ENCODE assay signal across 9 cellular contexts in the genomic region with DNA sequence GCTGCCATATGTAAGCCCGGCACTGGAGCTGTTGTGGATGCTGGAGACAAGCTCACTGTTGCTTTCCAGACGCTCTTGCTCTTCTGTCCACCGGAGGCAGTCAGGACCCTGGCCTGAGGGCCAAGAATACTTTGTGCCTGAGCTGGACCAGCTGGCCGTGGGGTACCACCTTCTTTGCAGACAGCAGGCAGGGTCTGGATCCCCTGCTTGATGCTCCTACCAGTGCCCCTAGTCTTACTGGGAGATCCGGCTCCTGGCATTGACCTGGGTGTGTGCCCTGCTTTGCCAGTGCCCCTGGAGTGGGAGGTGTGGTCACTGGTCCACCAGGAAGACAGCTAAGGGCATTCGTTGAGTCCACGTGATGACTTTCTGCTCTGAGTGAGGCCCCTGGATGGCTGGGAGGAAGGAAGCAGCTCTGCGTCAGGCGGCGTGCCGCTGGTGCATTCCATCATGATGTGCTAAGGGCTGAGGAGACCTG. TPM values are rescaled to one million over a fixed set of nuclear protein-coding genes. Genes with fewer than 3 reads are reported as not detected.
DNase-seq lines count a peak whose midpoint lies in the region; ATAC-seq and TF ChIP-seq lines count a peak whose summit lies in the region.
"Had no signal": no experiment of that assay in that cellular context is flagged by ENCODE, and none has a peak within 500 bp of the region (broad histone marks: within the 10 kb centered on the region; RNA-seq: fewer than 3 reads in every experiment).

No MANE protein-coding gene starts in this region.

- 0 out of 2 replicates have a peak, but pooled peaks cover 4% of the 10 kb centered on the region for H3F3A ChIP-seq in GM23338 (replicated peaks; ENCODE audit: low read depth)

- peaks cover 6% of the 10 kb centered on the region for H3K4me1 Mint-ChIP-seq in GM23338

- no peak for DNase-seq in AG10803 (ENCODE audit: low read depth)
- DNase-seq in GM23338 (ENCODE audit: low spot score), result peak; percentile 56
- DNase-seq in ascending aorta (ENCODE audit: low spot score in 2 of 2), result peak in 1 of 2 donors; percentile 71
- DNase-seq in mucosa of descending colon, result peak in 2 of 3 donors; percentile 19 to 65
- DNase-seq in NCI-H2227 (lab: John Stamatoyannopoulos, UW; ENCODE audit: unreplicated experiment), result no peak
- DNase-seq in T1000 (lab: John Stamatoyannopoulos, UW), result no peak

- no peaks in the 10 kb centered on the region for H3K9me2 ChIP-seq in GM23338 (ENCODE audit: insufficient read depth)

- H3K27ac ChIP-seq in GM23338 (ENCODE audit: low read depth) (no peak overlapping the region), ascending aorta (peak overlapping the region; percentile 94 to 96)

- H3K4me3 ChIP-seq in AG10803 (ENCODE audit: low read length) (no peak overlapping the region), GM23338 (no peak overlapping the region), ascending aorta (no peak overlapping the region), mucosa of descending colon (no peak overlapping the region)

- intact Hi-C loops in ascending aorta (cut with DNase I) (no loop called here), mucosa of descending colon (cut with DNase I, micrococcal nuclease) (no loop called here)

- no peak overlapping the region for H3K4me2 ChIP-seq in GM23338

- no peak overlapping the region for H2AFZ ChIP-seq in GM23338

- H3K36me3 Mint-ChIP-seq in GM23338 (ENCODE audit: low read depth), result peaks cover 39% of the 10 kb centered on the region
- H3K36me3 Mint-ChIP-seq: activated naive CD4-positive, alpha-beta T cell treated with anti-CD3 and anti-CD28 coated beads, Interleukin-2, amount 50 U/mL, for 24 hours had no signal

- peaks cover 9% of the 10 kb centered on the region for H3K27me3 Mint-ChIP-seq in GM23338 (ENCODE audit: insufficient read depth, low read depth, poor library complexity)
- H3K27me3 Mint-ChIP-seq: activated naive CD4-positive, alpha-beta T cell treated with anti-CD3 and anti-CD28 coated beads, Interleukin-2, amount 50 U/mL, for 24 hours had no signal

- H3K27me3 ChIP-seq in GM23338 (ENCODE audit: insufficient read depth), result no peaks in the 10 kb centered on the region
- H3K27me3 ChIP-seq in ascending aorta, result no peaks in the 10 kb centered on the region

- H3K4me1 ChIP-seq in GM23338 (ENCODE audit: insufficient read depth), result no peaks in the 10 kb centered on the region
- peaks cover 21 to 52% of the 10 kb centered on the region in 2 donors for H3K4me1 ChIP-seq in ascending aorta
- H3K4me1 ChIP-seq in mucosa of descending colon (ENCODE audit: low read depth), result peaks cover 41% of the 10 kb centered on the region

- H3K4me3 Mint-ChIP-seq in GM23338, result no peak overlapping the region
- H3K4me3 Mint-ChIP-seq: activated naive CD4-positive, alpha-beta T cell treated with anti-CD3 and anti-CD28 coated beads, Interleukin-2, amount 50 U/mL, for 24 hours had no signal

- H3K79me2 ChIP-seq in GM23338 (replicated peaks; ENCODE audit: insufficient read depth), result no peaks in the 10 kb centered on the region

- ATAC-seq in GM23338 (peak; percentile 11), mucosa of descending colon (no peak), HG03571 (IDR thresholded peaks at IDR 0.05; ENCODE audit: unreplicated experiment) (no peak), GM21390 (IDR thresholded peaks at IDR 0.05; ENCODE audit: unreplicated experiment) (no peak)

- no peaks in the 10 kb centered on the region for H3K9me3 ChIP-seq in ascending aorta
- H3K9me3 ChIP-seq in mucosa of descending colon, result no peaks in the 10 kb centered on the region

- H3K36me3 ChIP-seq in GM23338 (ENCODE audit: insufficient read depth), result no peaks in the 10 kb centered on the region
- peaks cover 0 to 5% of the 10 kb centered on the region in 2 donors for H3K36me3 ChIP-seq in ascending aorta
- H3K36me3 ChIP-seq in mucosa of descending colon (ENCODE audit: low read depth), result no peaks in the 10 kb centered on the region

- TF ChIP-seq CTCF in AG10803 (conservative IDR thresholded peaks at IDR 0.05; ENCODE audit: low read length) (peak; percentile 39), GM23338 (conservative IDR thresholded peaks at IDR 0.05; ENCODE audit: low read depth in 2 of 2) (peak; percentile 48 to 50), ascending aorta (IDR thresholded peaks at IDR 0.05) (no peak), mucosa of descending colon (IDR thresholded peaks at IDR 0.05) (no peak)

- no peak overlapping the region for H3K27ac Mint-ChIP-seq in GM23338

- H3K9me3 Mint-ChIP-seq in GM23338, result peaks cover 18% of the 10 kb centered on the region
- H3K9me3 Mint-ChIP-seq: activated naive CD4-positive, alpha-beta T cell treated with anti-CD3 and anti-CD28 coated beads, Interleukin-2, amount 50 U/mL, for 24 hours had no signal

- H4K20me1 ChIP-seq in GM23338 (replicated peaks; ENCODE audit: insufficient read depth), result 0 out of 2 replicates have a peak, but pooled peaks cover 4% of the 10 kb centered on the region

TF ChIP-seq in GM23338, 12 proteins besides CTCF, POLR2A, EP300 and RAD21 (continues in another document):
- TF ChIP-seq EZH2phosphoT487 (IDR thresholded peaks at IDR 0.05; ENCODE audit: unreplicated experiment), result no peak
- no peak for TF ChIP-seq JUNB (IDR thresholded peaks at IDR 0.05; ENCODE audit: unreplicated experiment)
- no peak for TF ChIP-seq STAT1 (IDR thresholded peaks at IDR 0.05; ENCODE audit: unreplicated experiment)
- TF ChIP-seq ZNF331 (CRISPR knock-in tag; IDR thresholded peaks at IDR 0.05; ENCODE audit: low read depth), result no peak
- no peak for TF ChIP-seq ETS1 (IDR thresholded peaks at IDR 0.05)
- TF ChIP-seq, protein P1, sequence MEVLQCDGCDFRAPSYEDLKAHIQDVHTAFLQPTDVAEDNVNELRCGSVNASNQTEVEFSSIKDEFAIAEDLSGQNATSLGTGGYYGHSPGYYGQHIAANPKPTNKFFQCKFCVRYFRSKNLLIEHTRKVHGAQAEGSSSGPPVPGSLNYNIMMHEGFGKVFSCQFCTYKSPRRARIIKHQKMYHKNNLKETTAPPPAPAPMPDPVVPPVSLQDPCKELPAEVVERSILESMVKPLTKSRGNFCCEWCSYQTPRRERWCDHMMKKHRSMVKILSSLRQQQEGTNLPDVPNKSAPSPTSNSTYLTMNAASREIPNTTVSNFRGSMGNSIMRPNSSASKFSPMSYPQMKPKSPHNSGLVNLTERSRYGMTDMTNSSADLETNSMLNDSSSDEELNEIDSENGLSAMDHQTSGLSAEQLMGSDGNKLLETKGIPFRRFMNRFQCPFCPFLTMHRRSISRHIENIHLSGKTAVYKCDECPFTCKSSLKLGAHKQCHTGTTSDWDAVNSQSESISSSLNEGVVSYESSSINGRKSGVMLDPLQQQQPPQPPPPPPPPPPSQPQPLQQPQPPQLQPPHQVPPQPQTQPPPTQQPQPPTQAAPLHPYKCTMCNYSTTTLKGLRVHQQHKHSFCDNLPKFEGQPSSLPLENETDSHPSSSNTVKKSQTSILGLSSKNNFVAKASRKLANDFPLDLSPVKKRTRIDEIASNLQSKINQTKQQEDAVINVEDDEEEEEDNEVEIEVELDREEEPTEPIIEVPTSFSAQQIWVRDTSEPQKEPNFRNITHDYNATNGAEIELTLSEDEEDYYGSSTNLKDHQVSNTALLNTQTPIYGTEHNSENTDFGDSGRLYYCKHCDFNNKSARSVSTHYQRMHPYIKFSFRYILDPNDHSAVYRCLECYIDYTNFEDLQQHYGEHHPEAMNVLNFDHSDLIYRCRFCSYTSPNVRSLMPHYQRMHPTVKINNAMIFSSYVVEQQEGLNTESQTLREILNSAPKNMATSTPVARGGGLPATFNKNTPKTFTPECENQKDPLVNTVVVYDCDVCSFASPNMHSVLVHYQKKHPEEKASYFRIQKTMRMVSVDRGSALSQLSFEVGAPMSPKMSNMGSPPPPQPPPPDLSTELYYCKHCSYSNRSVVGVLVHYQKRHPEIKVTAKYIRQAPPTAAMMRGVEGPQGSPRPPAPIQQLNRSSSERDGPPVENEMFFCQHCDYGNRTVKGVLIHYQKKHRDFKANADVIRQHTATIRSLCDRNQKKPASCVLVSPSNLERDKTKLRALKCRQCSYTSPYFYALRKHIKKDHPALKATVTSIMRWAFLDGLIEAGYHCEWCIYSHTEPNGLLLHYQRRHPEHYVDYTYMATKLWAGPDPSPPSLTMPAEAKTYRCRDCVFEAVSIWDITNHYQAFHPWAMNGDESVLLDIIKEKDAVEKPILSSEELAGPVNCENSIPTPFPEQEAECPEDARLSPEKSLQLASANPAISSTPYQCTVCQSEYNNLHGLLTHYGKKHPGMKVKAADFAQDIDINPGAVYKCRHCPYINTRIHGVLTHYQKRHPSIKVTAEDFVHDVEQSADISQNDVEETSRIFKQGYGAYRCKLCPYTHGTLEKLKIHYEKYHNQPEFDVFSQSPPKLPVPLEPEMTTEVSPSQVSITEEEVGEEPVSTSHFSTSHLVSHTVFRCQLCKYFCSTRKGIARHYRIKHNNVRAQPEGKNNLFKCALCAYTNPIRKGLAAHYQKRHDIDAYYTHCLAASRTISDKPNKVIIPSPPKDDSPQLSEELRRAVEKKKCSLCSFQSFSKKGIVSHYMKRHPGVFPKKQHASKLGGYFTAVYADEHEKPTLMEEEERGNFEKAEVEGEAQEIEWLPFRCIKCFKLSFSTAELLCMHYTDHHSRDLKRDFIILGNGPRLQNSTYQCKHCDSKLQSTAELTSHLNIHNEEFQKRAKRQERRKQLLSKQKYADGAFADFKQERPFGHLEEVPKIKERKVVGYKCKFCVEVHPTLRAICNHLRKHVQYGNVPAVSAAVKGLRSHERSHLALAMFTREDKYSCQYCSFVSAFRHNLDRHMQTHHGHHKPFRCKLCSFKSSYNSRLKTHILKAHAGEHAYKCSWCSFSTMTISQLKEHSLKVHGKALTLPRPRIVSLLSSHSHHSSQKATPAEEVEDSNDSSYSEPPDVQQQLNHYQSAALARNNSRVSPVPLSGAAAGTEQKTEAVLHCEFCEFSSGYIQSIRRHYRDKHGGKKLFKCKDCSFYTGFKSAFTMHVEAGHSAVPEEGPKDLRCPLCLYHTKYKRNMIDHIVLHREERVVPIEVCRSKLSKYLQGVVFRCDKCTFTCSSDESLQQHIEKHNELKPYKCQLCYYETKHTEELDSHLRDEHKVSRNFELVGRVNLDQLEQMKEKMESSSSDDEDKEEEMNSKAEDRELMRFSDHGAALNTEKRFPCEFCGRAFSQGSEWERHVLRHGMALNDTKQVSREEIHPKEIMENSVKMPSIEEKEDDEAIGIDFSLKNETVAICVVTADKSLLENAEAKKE (CRISPR knock-in tag; IDR thresholded peaks at IDR 0.05), result no peak

RNA-seq across cellular contexts. Expression of gene LRRFIP1, which starts 59.3 kb away (rescaled TPM):
- total RNA-seq in GM23338 (2014; rRNA removed; shearing (Covaris generic)), result 57.4 and 59.6 TPM in 2 replicates
- 160 and 178 TPM in 2 replicates for polyA plus RNA-seq in GM23338 (2016; fragmentation: Nextera tagmentation; extraction: Ambion mirVana)
- 133 TPM for total RNA-seq in ascending aorta
- total RNA-seq in mucosa of descending colon, result 100 to 1,000 TPM; 114 to 157 (median 120) TPM

Comparison
In these comparisons a context has a peak if more than half of its experiments do, and no peak if none do; other contexts are left out.
1. DNase-seq: peak in GM23338 (single experiment) and mucosa of descending colon (2 of 3); none in AG10803 (single experiment), NCI-H2227 (single experiment) and T1000 (single experiment).
2. CTCF ChIP-seq: peak in AG10803 (single experiment) and GM23338 (2 of 2); none in ascending aorta (0 of 3) and mucosa of descending colon (single experiment).